Comparison of ENCODE assay signal across 1 cellular context in genomic region chr21:46190491-46191131, GRCh38.
TF ChIP-seq lines count a peak whose summit lies in the region.

No MANE protein-coding gene starts in this region.

TF ChIP-seq in GM12878, 131 proteins besides CTCF, POLR2A, EP300 and RAD21:
- TF ChIP-seq, protein P1, sequence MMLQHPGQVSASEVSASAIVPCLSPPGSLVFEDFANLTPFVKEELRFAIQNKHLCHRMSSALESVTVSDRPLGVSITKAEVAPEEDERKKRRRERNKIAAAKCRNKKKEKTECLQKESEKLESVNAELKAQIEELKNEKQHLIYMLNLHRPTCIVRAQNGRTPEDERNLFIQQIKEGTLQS (IDR thresholded peaks at IDR 0.05; ENCODE audit: borderline replicate concordance, extremely low read depth, low read depth, low read length), result no peak
- TF ChIP-seq MYC (IDR thresholded peaks at IDR 0.05; ENCODE audit: insufficient read depth, insufficient read length, insufficient replicate concordance, low read length, severe bottlenecking), result no peak
- TF ChIP-seq SPI1 (IDR thresholded peaks at IDR 0.05; ENCODE audit: borderline replicate concordance, insufficient read depth, low read depth, low read length), result no peak
- no peak for TF ChIP-seq USF1 (IDR thresholded peaks at IDR 0.05; ENCODE audit: borderline replicate concordance, extremely low read length, insufficient read depth, low read depth, low read length)
- TF ChIP-seq GATAD2B (conservative IDR thresholded peaks at IDR 0.05; ENCODE audit: low read depth), result no peak
- no peak for TF ChIP-seq TCF3 (IDR thresholded peaks at IDR 0.05; ENCODE audit: borderline replicate concordance, insufficient read depth, low read depth, low read length)
TF ChIP-seq in GM12878: peak in this region for 0.
